14 cellular contexts compared by ENCODE assay signal in the genomic region with DNA sequence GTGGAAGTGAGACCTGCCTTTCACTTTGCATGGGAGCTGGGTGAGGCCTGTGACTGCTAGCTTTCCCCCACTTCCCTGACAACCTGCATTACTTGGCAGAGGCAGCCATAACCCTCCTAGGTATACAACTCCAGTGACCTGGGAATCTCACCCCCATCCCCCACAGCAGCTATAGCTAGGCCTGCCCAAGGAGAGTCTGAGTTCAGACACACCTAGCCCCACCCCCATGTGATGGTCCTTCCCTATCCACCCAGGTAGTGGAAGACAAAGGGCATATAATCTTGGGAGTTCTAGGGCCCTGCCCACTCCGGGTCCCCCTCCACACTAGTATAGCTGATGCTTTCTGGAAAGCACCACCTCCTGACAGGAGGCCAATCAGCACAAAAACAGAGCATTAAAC. TPM values are rescaled to one million over a fixed set of nuclear protein-coding genes. Genes with fewer than 3 reads are reported as not detected.
DNase-seq lines count a peak whose midpoint lies in the region; ATAC-seq and TF ChIP-seq lines count a peak whose summit lies in the region.
"Had no signal": no experiment of that assay in that cellular context is flagged by ENCODE, and none has a peak within 500 bp of the region (broad histone marks: within the 10 kb centered on the region; RNA-seq: fewer than 3 reads in every experiment).

No MANE protein-coding gene starts in this region.

- no peak overlapping the region for H3K27ac Mint-ChIP-seq in activated naive CD4-positive, alpha-beta T cell treated with anti-CD3 and anti-CD28 coated beads for 36 hours
- no peak overlapping the region for H3K27ac Mint-ChIP-seq in CD8-positive, alpha-beta T cell
- H3K27ac Mint-ChIP-seq in stimulated activated naive B cell treated with anti-CD40 and anti-IgM and Interleukin-4, amounts not matched to agents 10 μg/mL and 1 μg/mL and 100 μg/mL, for 72 hours, result no peak overlapping the region
- H3K27ac Mint-ChIP-seq in stimulated activated memory B cell treated with anti-CD40 and anti-IgM and Interleukin-4, amounts not matched to agents 10 μg/mL and 1 μg/mL and 100 μg/mL, for 72 hours, result no peak overlapping the region

- H3K9me3 ChIP-seq in CD8-positive, alpha-beta T cell (ENCODE audit: low read length), result no peaks in the 10 kb centered on the region
- no peaks in the 10 kb centered on the region for H3K9me3 ChIP-seq in colonic mucosa
- H3K9me3 ChIP-seq: MG63 had no signal

- intact Hi-C loops in activated naive CD4-positive, alpha-beta T cell treated with anti-CD3 and anti-CD28 coated beads for 36 hours (cut with micrococcal nuclease), result no loop called here
- intact Hi-C loops in CD8-positive, alpha-beta T cell (cut with DNase I, micrococcal nuclease), result no loop called here
- intact Hi-C loops in colonic mucosa (cut with DNase I), result no loop called here

- no peak for DNase-seq in activated naive CD4-positive, alpha-beta T cell treated with anti-CD3 and anti-CD28 coated beads for 36 hours
- no peak for DNase-seq in activated naive CD4-positive, alpha-beta T cell treated with Interleukin-2 at 50 U/mL for 16 hours
- no peak for DNase-seq in CD8-positive, alpha-beta T cell
- DNase-seq in colonic mucosa, result peak; percentile 54
- no peak for DNase-seq in stimulated activated naive B cell treated with anti-CD40 and anti-IgM and Interleukin-4, amounts not matched to agents 10 μg/mL and 1 μg/mL and 100 μg/mL, for 72 hours
- DNase-seq in NOMO-1 treated with dmso at 0.1 percent for 144 hours (lab: John Stamatoyannopoulos, UW; ENCODE audit: unreplicated experiment), result no peak
- DNase-seq: EL, Karpas-422, MG63, NCI-H1092, NCI-H510A treated with DMSO at 0.1 percent for 48 hours, NCI-H82 had no signal

- CTCF ChIA-PET in activated naive CD4-positive, alpha-beta T cell treated with anti-CD3 and anti-CD28 coated beads for 36 hours (lab: Charles Lee), result interaction anchor here (1.2 kb wide), 1 partner anchor 291 kb away, joined by 3 read pairs; no protein-coding TSS in a partner anchor
- CTCF ChIA-PET in CD8-positive, alpha-beta T cell (lab: Charles Lee), result interaction anchor here (2.3 kb wide), 1 partner anchor 343 kb away, joined by 8 read pairs; no protein-coding TSS in a partner anchor

- H3K36me3 ChIP-seq in CD8-positive, alpha-beta T cell (ENCODE audit: insufficient read depth, low read length), result no peaks in the 10 kb centered on the region
- H3K36me3 ChIP-seq in colonic mucosa, result no peaks in the 10 kb centered on the region
- H3K36me3 ChIP-seq: MG63 had no signal

- peaks cover 6% of the 10 kb centered on the region for H3K4me1 Mint-ChIP-seq in activated naive CD4-positive, alpha-beta T cell treated with anti-CD3 and anti-CD28 coated beads for 36 hours (ENCODE audit: low read depth)
- peaks cover 5% of the 10 kb centered on the region for H3K4me1 Mint-ChIP-seq in CD8-positive, alpha-beta T cell (ENCODE audit: low read depth)
- H3K4me1 Mint-ChIP-seq in stimulated activated naive B cell treated with anti-CD40 and anti-IgM and Interleukin-4, amounts not matched to agents 10 μg/mL and 1 μg/mL and 100 μg/mL, for 72 hours, result peaks cover 1 to 15% of the 10 kb centered on the region in 2 donors
- H3K4me1 Mint-ChIP-seq in stimulated activated memory B cell treated with anti-CD40 and anti-IgM and Interleukin-4, amounts not matched to agents 10 μg/mL and 1 μg/mL and 100 μg/mL, for 72 hours, result peaks cover 8% of the 10 kb centered on the region

- H3K27ac ChIP-seq in CD8-positive, alpha-beta T cell (ENCODE audit: low read depth, low read length), result no peak overlapping the region
- H3K27ac ChIP-seq in colonic mucosa, result no peak overlapping the region

- no peak overlapping the region for H3K9ac ChIP-seq in colonic mucosa (ENCODE audit: low read depth in 2 of 2, low read length in 2 of 2)

- no peaks in the 10 kb centered on the region for H3K36me3 Mint-ChIP-seq in activated naive CD4-positive, alpha-beta T cell treated with anti-CD3 and anti-CD28 coated beads for 36 hours (ENCODE audit: low read depth)
- H3K36me3 Mint-ChIP-seq in CD8-positive, alpha-beta T cell, result no peaks in the 10 kb centered on the region
- H3K36me3 Mint-ChIP-seq in stimulated activated naive B cell treated with anti-CD40 and anti-IgM and Interleukin-4, amounts not matched to agents 10 μg/mL and 1 μg/mL and 100 μg/mL, for 72 hours, result no peaks in the 10 kb centered on the region
- H3K36me3 Mint-ChIP-seq in stimulated activated memory B cell treated with anti-CD40 and anti-IgM and Interleukin-4, amounts not matched to agents 10 μg/mL and 1 μg/mL and 100 μg/mL, for 72 hours, result no peaks in the 10 kb centered on the region

- no peak for TF ChIP-seq CTCF in CD8-positive, alpha-beta T cell (IDR thresholded peaks at IDR 0.05)
- TF ChIP-seq CTCF in colonic mucosa (IDR thresholded peaks at IDR 0.05), result no peak

- no peaks in the 10 kb centered on the region for H3K9me3 Mint-ChIP-seq in activated naive CD4-positive, alpha-beta T cell treated with anti-CD3 and anti-CD28 coated beads for 36 hours
- no peaks in the 10 kb centered on the region for H3K9me3 Mint-ChIP-seq in CD8-positive, alpha-beta T cell
- H3K9me3 Mint-ChIP-seq in stimulated activated naive B cell treated with anti-CD40 and anti-IgM and Interleukin-4, amounts not matched to agents 10 μg/mL and 1 μg/mL and 100 μg/mL, for 72 hours, result no peaks in the 10 kb centered on the region
- no peaks in the 10 kb centered on the region for H3K9me3 Mint-ChIP-seq in stimulated activated memory B cell treated with anti-CD40 and anti-IgM and Interleukin-4, amounts not matched to agents 10 μg/mL and 1 μg/mL and 100 μg/mL, for 72 hours

- POLR2A ChIA-PET in CD8-positive, alpha-beta T cell (lab: Charles Lee), result interaction anchor here (0.7 kb wide), 1 partner anchor 8 kb away, joined by 3 read pairs; no protein-coding TSS in a partner anchor

- ATAC-seq in CD8-positive, alpha-beta T cell, result no peak
- ATAC-seq in stimulated activated naive B cell treated with anti-CD40 and anti-IgM and Interleukin-4, amounts not matched to agents 10 μg/mL and 1 μg/mL and 100 μg/mL, for 72 hours (replicated peaks), result no peak
- ATAC-seq in stimulated activated memory B cell treated with anti-CD40 and anti-IgM and Interleukin-4, amounts not matched to agents 10 μg/mL and 1 μg/mL and 100 μg/mL, for 72 hours, result no peak
- ATAC-seq in GM18519 (IDR thresholded peaks at IDR 0.05; ENCODE audit: low FRiP score, unreplicated experiment), result no peak

- H3K27me3 ChIP-seq in CD8-positive, alpha-beta T cell (ENCODE audit: insufficient read depth, low read length), result no peaks in the 10 kb centered on the region
- H3K27me3 ChIP-seq in colonic mucosa, result no peaks in the 10 kb centered on the region
- H3K27me3 ChIP-seq: MG63 had no signal

- H3K4me1 ChIP-seq in CD8-positive, alpha-beta T cell (ENCODE audit: insufficient read depth, low read length), result no peaks in the 10 kb centered on the region
- no peaks in the 10 kb centered on the region for H3K4me1 ChIP-seq in colonic mucosa

- H3K4me3 Mint-ChIP-seq in activated naive CD4-positive, alpha-beta T cell treated with anti-CD3 and anti-CD28 coated beads for 36 hours, result peak overlapping the region; percentile 64
- peak overlapping the region; percentile 76 for H3K4me3 Mint-ChIP-seq in CD8-positive, alpha-beta T cell
- peak overlapping the region; percentile 54 to 70 for H3K4me3 Mint-ChIP-seq in stimulated activated naive B cell treated with anti-CD40 and anti-IgM and Interleukin-4, amounts not matched to agents 10 μg/mL and 1 μg/mL and 100 μg/mL, for 72 hours
- no peak overlapping the region for H3K4me3 Mint-ChIP-seq in stimulated activated memory B cell treated with anti-CD40 and anti-IgM and Interleukin-4, amounts not matched to agents 10 μg/mL and 1 μg/mL and 100 μg/mL, for 72 hours

- H3K27me3 Mint-ChIP-seq in activated naive CD4-positive, alpha-beta T cell treated with anti-CD3 and anti-CD28 coated beads for 36 hours (ENCODE audit: low read depth), result no peaks in the 10 kb centered on the region
- no peaks in the 10 kb centered on the region for H3K27me3 Mint-ChIP-seq in CD8-positive, alpha-beta T cell (ENCODE audit: low read depth)
- H3K27me3 Mint-ChIP-seq in stimulated activated naive B cell treated with anti-CD40 and anti-IgM and Interleukin-4, amounts not matched to agents 10 μg/mL and 1 μg/mL and 100 μg/mL, for 72 hours, result peaks cover 6 to 7% of the 10 kb centered on the region in 2 donors
- peaks cover 5% of the 10 kb centered on the region for H3K27me3 Mint-ChIP-seq in stimulated activated memory B cell treated with anti-CD40 and anti-IgM and Interleukin-4, amounts not matched to agents 10 μg/mL and 1 μg/mL and 100 μg/mL, for 72 hours

- H3K4me3 ChIP-seq in CD8-positive, alpha-beta T cell (ENCODE audit: low read depth, low read length), result no peak overlapping the region
- no peak overlapping the region for H3K4me3 ChIP-seq in colonic mucosa
- H3K4me3 ChIP-seq: MG63 had no signal

RNA-seq across cellular contexts. Expression of a gene that starts 6.3 kb away (rescaled TPM):
- 100 to 1,000 TPM; 131 to 133 TPM for total RNA-seq in activated naive CD4-positive, alpha-beta T cell treated with anti-CD3 and anti-CD28 coated beads for 36 hours
- total RNA-seq in CD8-positive, alpha-beta T cell, result 100 to 1,000 TPM; 180 to 181 TPM
- total RNA-seq in colonic mucosa, result 100 to 1,000 TPM in 1 of 2 donors, 10 to 100 TPM in 1; 85.3 to 108 TPM

RNA-seq across cellular contexts. Expression of a gene that starts 35.3 kb away (rescaled TPM):
- 10 to 100 TPM; 29.8 to 31.0 TPM for total RNA-seq in activated naive CD4-positive, alpha-beta T cell treated with anti-CD3 and anti-CD28 coated beads for 36 hours
- 1 to 10 TPM; 4.9 to 5.1 TPM for total RNA-seq in CD8-positive, alpha-beta T cell
- 10 to 100 TPM; 44.0 to 61.2 TPM for total RNA-seq in colonic mucosa

Comparison
In these comparisons a context has a peak if more than half of its experiments do, and no peak if none do; other contexts are left out.
1. RNA of a gene that starts 35.3 kb away (total RNA-seq): 44.0 to 61.2 TPM in colonic mucosa and 29.8 to 31.0 TPM in activated naive CD4-positive, alpha-beta T cell treated with anti-CD3 and anti-CD28 coated beads for 36 hours; 4.9 to 5.1 TPM in CD8-positive, alpha-beta T cell; every median in the first group is over 4 times any median in the second.